ENCODE assay signal across 20 cellular contexts in genomic region chr2:60938301-60938700, GRCh38. TPM values are rescaled to one million over a fixed set of nuclear protein-coding genes. Genes with fewer than 3 reads are reported as not detected.
DNase-seq lines count a peak whose midpoint lies in the region; ATAC-seq lines count a peak whose summit lies in the region.
"Had no signal": no experiment of that assay in that cellular context is flagged by ENCODE, and none has a peak within 500 bp of the region (broad histone marks: within the 10 kb centered on the region; RNA-seq: fewer than 3 reads in every experiment).

No MANE protein-coding gene starts in this region.

- no peak overlapping the region for H3K4me3 Mint-ChIP-seq in activated naive CD8-positive, alpha-beta T cell treated with anti-CD3 and anti-CD28 coated beads, Interleukin-2, amount 50 U/mL, for 24 hours
- no peak overlapping the region for H3K4me3 Mint-ChIP-seq in activated naive CD8-positive, alpha-beta T cell treated with anti-CD3 and anti-CD28 coated beads for 36 hours
- H3K4me3 Mint-ChIP-seq in immature natural killer cell, result peak overlapping the region in 3 of 5 donors; percentile 21 to 34 (median 26)
- no peak overlapping the region for H3K4me3 Mint-ChIP-seq in stimulated activated memory B cell treated with anti-CD40 and anti-IgM and Interleukin-4, amounts not matched to agents 10 μg/mL and 1 μg/mL and 100 μg/mL, for 72 hours
- H3K4me3 Mint-ChIP-seq in activated naive CD4-positive, alpha-beta T cell treated with anti-CD3 and anti-CD28 coated beads for 36 hours, result no peak overlapping the region

- H3K27ac Mint-ChIP-seq in activated naive CD8-positive, alpha-beta T cell treated with anti-CD3 and anti-CD28 coated beads, Interleukin-2, amount 50 U/mL, for 24 hours, result peak overlapping the region; percentile 39
- no peak overlapping the region for H3K27ac Mint-ChIP-seq in activated naive CD8-positive, alpha-beta T cell treated with anti-CD3 and anti-CD28 coated beads for 36 hours
- peak overlapping the region in 5 of 6 donors; percentile 10 to 61 (median 59) for H3K27ac Mint-ChIP-seq in immature natural killer cell
- H3K27ac Mint-ChIP-seq in stimulated activated memory B cell treated with anti-CD40 and anti-IgM and Interleukin-4, amounts not matched to agents 10 μg/mL and 1 μg/mL and 100 μg/mL, for 72 hours, result peak overlapping the region; percentile 42
- no peak overlapping the region for H3K27ac Mint-ChIP-seq in activated naive CD4-positive, alpha-beta T cell treated with anti-CD3 and anti-CD28 coated beads for 36 hours

- in situ Hi-C loops in G401 (cut with HindIII; ENCODE audit: low sequenced_read_pairs), result no loop called here

- DNase-seq in activated naive CD8-positive, alpha-beta T cell treated with anti-CD3 and anti-CD28 coated beads, Interleukin-2, amount 50 U/mL, for 24 hours, result no peak
- DNase-seq in activated naive CD8-positive, alpha-beta T cell treated with anti-CD3 and anti-CD28 coated beads for 36 hours, result no peak
- DNase-seq in G401 (ENCODE audit: low spot score) (peak; percentile 69), immature natural killer cell (no peak), NOMO-1 (lab: John Stamatoyannopoulos, UW; ENCODE audit: unreplicated experiment in 2 of 2) (no peak)
- DNase-seq in activated naive CD4-positive, alpha-beta T cell treated with anti-CD3 and anti-CD28 coated beads for 36 hours, result no peak
- DNase-seq in activated effector memory CD4-positive, alpha-beta T cell treated with anti-CD3 and anti-CD28 coated beads, Interleukin-2, amount 50 U/mL, for 16 hours, result no peak
- DNase-seq: CD8-positive, alpha-beta memory T cell; DMS79 treated with DMSO at 0.1 percent for 48 hours; KBM-7; MV-4-11; NCI-H1105; NCI-H1436 treated with DMSO at 0.1 percent for 48 hours; NCI-H187 treated with DMSO at 0.1 percent for 48 hours; NCI-H526; NCI-H82; NK-92 treated with Interleukin-12 subunit alpha and Interleukin-12 subunit beta, amount 100 ng/mL, for 24 hours; PC-9 had no signal

- peaks cover 5% of the 10 kb centered on the region for H3K4me1 Mint-ChIP-seq in activated naive CD8-positive, alpha-beta T cell treated with anti-CD3 and anti-CD28 coated beads, Interleukin-2, amount 50 U/mL, for 24 hours
- H3K4me1 Mint-ChIP-seq in activated naive CD8-positive, alpha-beta T cell treated with anti-CD3 and anti-CD28 coated beads for 36 hours, result peaks cover 20% of the 10 kb centered on the region
- H3K4me1 Mint-ChIP-seq in immature natural killer cell, result peaks cover 50 to 69% of the 10 kb centered on the region in 2 donors
- peaks cover 44% of the 10 kb centered on the region for H3K4me1 Mint-ChIP-seq in stimulated activated memory B cell treated with anti-CD40 and anti-IgM and Interleukin-4, amounts not matched to agents 10 μg/mL and 1 μg/mL and 100 μg/mL, for 72 hours
- H3K4me1 Mint-ChIP-seq in activated naive CD4-positive, alpha-beta T cell treated with anti-CD3 and anti-CD28 coated beads for 36 hours (ENCODE audit: low read depth), result peaks cover 8% of the 10 kb centered on the region

- ATAC-seq in activated naive CD8-positive, alpha-beta T cell treated with anti-CD3 and anti-CD28 coated beads, Interleukin-2, amount 50 U/mL, for 24 hours, result no peak
- peak; percentile 38 for ATAC-seq in stimulated activated memory B cell treated with anti-CD40 and anti-IgM and Interleukin-4, amounts not matched to agents 10 μg/mL and 1 μg/mL and 100 μg/mL, for 72 hours
- ATAC-seq: Right ventricle myocardium inferior had no signal

- intact Hi-C loops in activated naive CD4-positive, alpha-beta T cell treated with anti-CD3 and anti-CD28 coated beads for 36 hours (cut with micrococcal nuclease), result no loop called here

- H3K36me3 Mint-ChIP-seq in activated naive CD8-positive, alpha-beta T cell treated with anti-CD3 and anti-CD28 coated beads, Interleukin-2, amount 50 U/mL, for 24 hours (ENCODE audit: low read depth), result peaks cover 59% of the 10 kb centered on the region
- peaks cover 53% of the 10 kb centered on the region for H3K36me3 Mint-ChIP-seq in activated naive CD8-positive, alpha-beta T cell treated with anti-CD3 and anti-CD28 coated beads for 36 hours
- H3K36me3 Mint-ChIP-seq in immature natural killer cell, result peaks cover 10 to 30% (median 30%) of the 10 kb centered on the region in 3 donors
- H3K36me3 Mint-ChIP-seq in stimulated activated memory B cell treated with anti-CD40 and anti-IgM and Interleukin-4, amounts not matched to agents 10 μg/mL and 1 μg/mL and 100 μg/mL, for 72 hours, result peaks cover 66% of the 10 kb centered on the region
- peaks cover 31% of the 10 kb centered on the region for H3K36me3 Mint-ChIP-seq in activated naive CD4-positive, alpha-beta T cell treated with anti-CD3 and anti-CD28 coated beads for 36 hours (ENCODE audit: low read depth)

- H3K9me3 Mint-ChIP-seq in activated naive CD8-positive, alpha-beta T cell treated with anti-CD3 and anti-CD28 coated beads, Interleukin-2, amount 50 U/mL, for 24 hours, result no peaks in the 10 kb centered on the region
- no peaks in the 10 kb centered on the region for H3K9me3 Mint-ChIP-seq in activated naive CD8-positive, alpha-beta T cell treated with anti-CD3 and anti-CD28 coated beads for 36 hours
- no peaks in the 10 kb centered on the region for H3K9me3 Mint-ChIP-seq in immature natural killer cell
- H3K9me3 Mint-ChIP-seq in stimulated activated memory B cell treated with anti-CD40 and anti-IgM and Interleukin-4, amounts not matched to agents 10 μg/mL and 1 μg/mL and 100 μg/mL, for 72 hours, result no peaks in the 10 kb centered on the region
- no peaks in the 10 kb centered on the region for H3K9me3 Mint-ChIP-seq in activated naive CD4-positive, alpha-beta T cell treated with anti-CD3 and anti-CD28 coated beads for 36 hours
- H3K9me3 Mint-ChIP-seq: CD8-positive, alpha-beta memory T cell had no signal

- CTCF ChIA-PET in activated naive CD4-positive, alpha-beta T cell treated with anti-CD3 and anti-CD28 coated beads for 36 hours (lab: Charles Lee), result no interaction called here

- H3K27me3 Mint-ChIP-seq in activated naive CD8-positive, alpha-beta T cell treated with anti-CD3 and anti-CD28 coated beads, Interleukin-2, amount 50 U/mL, for 24 hours, result no peaks in the 10 kb centered on the region
- H3K27me3 Mint-ChIP-seq in activated naive CD8-positive, alpha-beta T cell treated with anti-CD3 and anti-CD28 coated beads for 36 hours, result no peaks in the 10 kb centered on the region
- H3K27me3 Mint-ChIP-seq in immature natural killer cell (ENCODE audit: low read depth in 3 of 3), result peaks cover 0 to 6% (median 3%) of the 10 kb centered on the region in 3 donors
- H3K27me3 Mint-ChIP-seq in stimulated activated memory B cell treated with anti-CD40 and anti-IgM and Interleukin-4, amounts not matched to agents 10 μg/mL and 1 μg/mL and 100 μg/mL, for 72 hours, result no peaks in the 10 kb centered on the region
- no peaks in the 10 kb centered on the region for H3K27me3 Mint-ChIP-seq in activated naive CD4-positive, alpha-beta T cell treated with anti-CD3 and anti-CD28 coated beads for 36 hours (ENCODE audit: low read depth)
- H3K27me3 Mint-ChIP-seq: CD8-positive, alpha-beta memory T cell had no signal

RNA-seq across cellular contexts. Expression of gene REL, which starts 56.9 kb away (rescaled TPM):
- total RNA-seq in activated naive CD8-positive, alpha-beta T cell treated with anti-CD3 and anti-CD28 coated beads for 36 hours, result 10 to 100 TPM; 61.5 to 62.4 TPM
- 3.2 and 4.1 TPM in 2 replicates for total RNA-seq in G401 (2014; rRNA removed; shearing (Covaris generic))
- polyA plus RNA-seq in immature natural killer cell, result 10 to 100 TPM in 2 of 3 donors, 1 to 10 TPM in 1; 6.4 to 47.7 (median 21.7) TPM
- total RNA-seq in activated naive CD4-positive, alpha-beta T cell treated with anti-CD3 and anti-CD28 coated beads for 36 hours, result 10 to 100 TPM; 40.3 to 40.5 TPM

Comparison
In these comparisons a context has a peak if more than half of its experiments do, and no peak if none do; other contexts are left out.
1. H3K27ac Mint-ChIP-seq: peak in activated naive CD8-positive, alpha-beta T cell treated with anti-CD3 and anti-CD28 coated beads, Interleukin-2, amount 50 U/mL, for 24 hours (single experiment), immature natural killer cell (5 of 6) and stimulated activated memory B cell treated with anti-CD40 and anti-IgM and Interleukin-4, amounts not matched to agents 10 μg/mL and 1 μg/mL and 100 μg/mL, for 72 hours (single experiment); none in activated naive CD8-positive, alpha-beta T cell treated with anti-CD3 and anti-CD28 coated beads for 36 hours (single experiment) and activated naive CD4-positive, alpha-beta T cell treated with anti-CD3 and anti-CD28 coated beads for 36 hours (single experiment).
2. H3K4me3 Mint-ChIP-seq: peak in immature natural killer cell (3 of 5); none in activated naive CD8-positive, alpha-beta T cell treated with anti-CD3 and anti-CD28 coated beads, Interleukin-2, amount 50 U/mL, for 24 hours (single experiment), activated naive CD8-positive, alpha-beta T cell treated with anti-CD3 and anti-CD28 coated beads for 36 hours (single experiment), stimulated activated memory B cell treated with anti-CD40 and anti-IgM and Interleukin-4, amounts not matched to agents 10 μg/mL and 1 μg/mL and 100 μg/mL, for 72 hours (single experiment) and activated naive CD4-positive, alpha-beta T cell treated with anti-CD3 and anti-CD28 coated beads for 36 hours (single experiment).